In the genomic region with DNA sequence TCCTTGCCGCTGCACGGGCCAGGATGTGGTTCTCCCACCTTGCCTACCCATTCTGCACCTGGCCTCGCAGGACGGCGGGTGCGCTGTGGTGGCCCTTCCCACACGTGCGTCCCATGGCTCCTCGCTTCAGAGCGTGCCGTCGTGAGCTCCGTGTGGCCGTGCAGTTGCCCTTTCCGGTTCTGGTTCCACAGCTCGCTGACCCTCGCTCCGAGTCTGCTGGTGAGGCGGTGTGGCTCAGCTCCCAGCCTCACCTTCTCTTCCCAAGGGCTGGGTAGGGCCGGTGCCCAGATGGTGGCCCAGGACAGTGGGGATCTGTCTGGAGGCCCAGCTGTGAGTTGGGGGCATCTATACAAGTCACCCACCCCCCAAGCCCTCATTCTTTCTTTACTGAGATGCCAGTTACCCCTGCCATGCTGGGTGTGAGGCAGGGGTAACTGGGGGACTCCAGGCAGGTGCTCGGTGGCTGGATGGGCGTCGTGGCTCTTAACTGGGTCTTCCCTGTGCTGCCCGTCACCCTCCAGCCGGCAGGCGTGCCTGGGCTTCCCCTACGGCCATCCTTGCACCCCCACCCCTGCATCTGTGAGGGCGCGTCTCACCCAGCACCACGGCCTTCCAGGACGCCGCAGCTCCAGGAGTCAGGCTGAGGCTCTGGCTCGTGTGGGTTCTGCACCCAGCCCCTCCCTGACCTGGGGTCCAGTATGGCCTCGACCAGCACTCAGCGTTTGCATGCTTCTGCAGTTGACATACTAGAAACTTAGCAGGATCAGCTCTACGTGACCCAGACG, we compare ENCODE assay signal across 24 cellular contexts.
A peak's percentile ranks its signal among the peaks of the same experiment; 100 is the strongest.
DNase-seq lines count a peak whose midpoint lies in the region; ATAC-seq, FAIRE-seq and TF ChIP-seq lines count a peak whose summit lies in the region.
"Had no signal": no experiment of that assay in that cellular context is flagged by ENCODE, and none has a peak within 500 bp of the region (broad histone marks: within the 10 kb centered on the region; RNA-seq: fewer than 3 reads in every experiment).

No MANE protein-coding gene starts in this region.

- no peak overlapping the region for H2AFZ ChIP-seq in GM23338
- H2AFZ ChIP-seq in H9 (ENCODE audit: low read length): no peak overlapping the region
- no peak overlapping the region for H2AFZ ChIP-seq in H1 (ENCODE audit: low read length)
- no peak overlapping the region for H2AFZ ChIP-seq in neuronal stem cell (ENCODE audit: low read length)

- ATAC-seq in GM23338: no peak
- no peak for ATAC-seq in T-helper 17 cell
- no peak for ATAC-seq in GM19328 (IDR thresholded peaks at IDR 0.05; ENCODE audit: unreplicated experiment)
- ATAC-seq: K562 had no signal

- H2BK12ac ChIP-seq in H9 (ENCODE audit: insufficient read length, low read depth, low read length) (no peak overlapping the region), H1 (ENCODE audit: low read depth, low read length) (no peak overlapping the region), neuronal stem cell (ENCODE audit: low read length) (no peak overlapping the region)

- DNase-seq in GM23338 (ENCODE audit: low spot score) (no peak), H9 (no peak), H1 (ENCODE audit: low read depth in 1 of 2, low spot score in 2 of 2) (no peak), neuronal stem cell (ENCODE audit: low spot score) (no peak), T-helper 17 cell (no peak), activated gamma-delta T cell (lab: John Stamatoyannopoulos, UW) (no peak)
- DNase-seq: ACHN; BE2C; C1 segment of cervical spinal cord; CD4-positive, CD25-positive, alpha-beta regulatory T cell; CD8-positive, alpha-beta memory T cell; COR-L47; DMS 273 treated with DMSO at 0.1 percent for 48 hours; DMS53; DND-41; EL; HCEC 1CT; IMR-90 had no signal

- H3K23ac ChIP-seq in H9 (ENCODE audit: insufficient read length, low read depth, low read length) (no peak overlapping the region), H1 (ENCODE audit: insufficient read length) (no peak overlapping the region), neuronal stem cell (ENCODE audit: low read depth, low read length, poor library complexity) (no peak overlapping the region)

- no peak overlapping the region; the same call in 1 of the 2 replicates for H3K14ac ChIP-seq in H9 (ENCODE audit: insufficient read depth, low read length)
- H3K14ac ChIP-seq in H1 (ENCODE audit: insufficient read length): no peak overlapping the region
- H3K14ac ChIP-seq in neuronal stem cell (ENCODE audit: low read length): no peak overlapping the region

- H3K9me3 Mint-ChIP-seq in GM23338 (no peaks in the 10 kb centered on the region; the same call in 2 of the 3 replicates), H9 (no peaks in the 10 kb centered on the region)
- H3K9me3 Mint-ChIP-seq: CD4-positive, CD25-positive, alpha-beta regulatory T cell; CD8-positive, alpha-beta memory T cell had no signal

- no peaks in the 10 kb centered on the region for H3K79me2 ChIP-seq in GM23338 (replicated peaks; ENCODE audit: insufficient read depth)
- no peaks in the 10 kb centered on the region for H3K79me2 ChIP-seq in H9 (ENCODE audit: insufficient read depth, low read length)
- peaks cover 0 to 5% of the 10 kb centered on the region in 2 experiments; a peak in 1 of 4 replicates for H3K79me2 ChIP-seq in H1 (ENCODE audit: control insufficient read depth in 1 of 2, insufficient read depth in 2 of 2, low read length in 2 of 2)

- no peaks in the 10 kb centered on the region for H3K9me2 ChIP-seq in GM23338 (ENCODE audit: insufficient read depth)

- no peak overlapping the region for H2BK120ac ChIP-seq in H9 (ENCODE audit: low read depth, low read length, poor library complexity, severe bottlenecking)
- H2BK120ac ChIP-seq in H1 (replicated peaks; ENCODE audit: low read depth, low read length): no peak overlapping the region
- H2BK120ac ChIP-seq in neuronal stem cell (ENCODE audit: low read depth, low read length): no peak overlapping the region

- H3K4me1 ChIP-seq in GM23338 (ENCODE audit: insufficient read depth) (no peaks in the 10 kb centered on the region), H9 (ENCODE audit: insufficient read depth, low read length) (no peaks in the 10 kb centered on the region), H1 (replicated peaks in 1 of 4; ENCODE audit: control insufficient read depth in 3 of 4, insufficient read depth in 4 of 4, low read length in 3 of 4) (no peaks in the 10 kb centered on the region; a peak in 1 of 7 replicates), neuronal stem cell (ENCODE audit: control insufficient read depth in 2 of 2, insufficient read depth in 1 of 2, low read depth in 1 of 2, low read length in 2 of 2) (peaks cover 0 to 10% of the 10 kb centered on the region in 2 donors)
- H3K4me1 ChIP-seq: BE2C had no signal

- POLR2A ChIA-PET in H1 (lab: Charles Lee; ENCODE audit: partially characterized antibody): no interaction called here

- H3K27ac Mint-ChIP-seq in GM23338: peak overlapping the region; percentile 57; the same call in 1 of the 2 replicates
- H3K27ac Mint-ChIP-seq in H9: peak overlapping the region in 2 of 3 experiments; percentile 69 to 74; a peak in 3 of 7 replicates
- no peak overlapping the region for H3K27ac Mint-ChIP-seq in T-helper 17 cell
- H3K27ac Mint-ChIP-seq: CD4-positive, CD25-positive, alpha-beta regulatory T cell; CD8-positive, alpha-beta memory T cell had no signal

- H4K20me1 ChIP-seq in GM23338 (replicated peaks; ENCODE audit: insufficient read depth): no peaks in the 10 kb centered on the region; the same call in 1 of the 2 replicates
- no peaks in the 10 kb centered on the region for H4K20me1 ChIP-seq in H9 (ENCODE audit: control insufficient read depth, insufficient read depth, insufficient read length)
- H4K20me1 ChIP-seq in H1 (replicated peaks in 1 of 2; ENCODE audit: control insufficient read depth in 1 of 2, insufficient read depth in 2 of 2, low read length in 2 of 2): peaks cover 4 to 15% of the 10 kb centered on the region in 2 experiments

- no CpG with 5 or more reads among the region's 37 CpGs for WGBS in H9 (ENCODE audit: extremely low coverage, insufficient read length, low lambda C conversion rate)
- WGBS in H1 (ENCODE audit: extremely low coverage in 1 of 2, insufficient coverage in 1 of 2, insufficient read length in 1 of 2, insufficient replicate concordance in 2 of 2, low coverage in 1 of 2, low lambda C conversion rate in 2 of 2, missing lambda C conversion rate in 1 of 2), 2 experiments: 87% methylated on average over 33 of the region's 37 CpGs; no CpG with 5 or more reads in 1 of the 2 experiments
- no CpG with 5 or more reads among the region's 37 CpGs for WGBS in neuronal stem cell (ENCODE audit: extremely low coverage in 2 of 2, insufficient read length in 2 of 2, insufficient replicate concordance in 1 of 2), 2 donors

- no peak overlapping the region for H2BK5ac ChIP-seq in H9 (ENCODE audit: insufficient read length, low read length)
- 0 out of 2 replicates have a peak overlapping the region, but pooled peaks have one; percentile 32 for H2BK5ac ChIP-seq in H1 (ENCODE audit: low read depth, low read length)
- H2BK5ac ChIP-seq in neuronal stem cell (ENCODE audit: low read length): no peak overlapping the region

- TF ChIP-seq RAD21 in H1 (IDR thresholded peaks at IDR 0.05 in 1 of 2, conservative IDR thresholded peaks at IDR 0.05 in 1 of 2; ENCODE audit: low read depth in 2 of 2, low read length in 2 of 2): no peak

- H3K27me3 ChIP-seq in GM23338 (ENCODE audit: insufficient read depth) (no peaks in the 10 kb centered on the region), H9 (ENCODE audit: insufficient read depth, low read length) (no peaks in the 10 kb centered on the region), H1 (replicated peaks in 1 of 4; ENCODE audit: control insufficient read depth in 3 of 4, extremely low read depth in 1 of 4, insufficient read depth in 3 of 4, low read length in 3 of 4) (no peaks in the 10 kb centered on the region), neuronal stem cell (ENCODE audit: control insufficient read depth in 3 of 3, insufficient read depth in 3 of 3, low read depth in 1 of 3, low read length in 3 of 3) (peaks cover 0 to 6% (median 0%) of the 10 kb centered on the region in 3 experiments)
- H3K27me3 ChIP-seq: BE2C had no signal

- H3K56ac ChIP-seq in H9 (ENCODE audit: insufficient read length, low read depth, low read length): no peak overlapping the region
- no peak overlapping the region for H3K56ac ChIP-seq in H1 (replicated peaks; ENCODE audit: insufficient read length, low read depth, low read length)

- H3K4me2 ChIP-seq in GM23338: no peak overlapping the region
- H3K4me2 ChIP-seq in H9 (ENCODE audit: insufficient read depth, insufficient read length, low read length): no peak overlapping the region
- H3K4me2 ChIP-seq in H1 (ENCODE audit: insufficient read depth in 1 of 2, low read depth in 2 of 2, low read length in 2 of 2): no peak overlapping the region
- no peak overlapping the region for H3K4me2 ChIP-seq in neuronal stem cell (ENCODE audit: insufficient read depth, low read length, poor library complexity, severe bottlenecking)

- no peak for FAIRE-seq in H1 (lab: Jason Lieb, UNC)
- FAIRE-seq: A204.1, GM12891, GM18507, K562 had no signal

- H3K4ac ChIP-seq in H9 (ENCODE audit: low read depth, low read length) (no peak overlapping the region), H1 (replicated peaks; ENCODE audit: insufficient read length, low read depth, low read length) (no peak overlapping the region), neuronal stem cell (ENCODE audit: low read length) (peak overlapping the region; percentile 2)

- H3K18ac ChIP-seq in H9 (ENCODE audit: insufficient read length, low read depth, low read length) (no peak overlapping the region), H1 (ENCODE audit: extremely low read depth, low read length) (no peak overlapping the region), neuronal stem cell (ENCODE audit: low read length) (peak overlapping the region; percentile 69)

- H3K79me1 ChIP-seq in H9 (ENCODE audit: insufficient read depth, low read depth, low read length, poor library complexity, severe bottlenecking): no peaks in the 10 kb centered on the region
- peaks cover 3% of the 10 kb centered on the region for H3K79me1 ChIP-seq in H1 (ENCODE audit: low read depth, low read length)
- peaks cover 7% of the 10 kb centered on the region for H3K79me1 ChIP-seq in neuronal stem cell (ENCODE audit: low read depth, low read length)

- TF ChIP-seq CTCF in GM23338 (conservative IDR thresholded peaks at IDR 0.05; ENCODE audit: low read depth in 2 of 2): no peak
- no peak for TF ChIP-seq CTCF in H9 (conservative IDR thresholded peaks at IDR 0.05)
- TF ChIP-seq CTCF in H1 (IDR thresholded peaks at IDR 0.05; ENCODE audit: control extremely low read depth in 1 of 3, insufficient read depth in 1 of 3, low read depth in 1 of 3, low read length in 3 of 3): no peak

- no peak overlapping the region for H2AK5ac ChIP-seq in H9 (ENCODE audit: insufficient read length, low read length)
- no peak overlapping the region for H2AK5ac ChIP-seq in H1 (ENCODE audit: low read depth, low read length)
- H2AK5ac ChIP-seq in neuronal stem cell (ENCODE audit: low read depth, low read length): peak overlapping the region; percentile 42

- no peak overlapping the region for H3K4me3 Mint-ChIP-seq in GM23338
- no peak overlapping the region for H3K4me3 Mint-ChIP-seq in H9
- H3K4me3 Mint-ChIP-seq in T-helper 17 cell: no peak overlapping the region
- H3K4me3 Mint-ChIP-seq: CD4-positive, CD25-positive, alpha-beta regulatory T cell; CD8-positive, alpha-beta memory T cell had no signal

- H3K36me3 Mint-ChIP-seq in GM23338 (ENCODE audit: low read depth) (no peaks in the 10 kb centered on the region), H9 (ENCODE audit: insufficient read depth in 1 of 3, low read depth in 3 of 3) (no peaks in the 10 kb centered on the region; a peak in 1 of 7 replicates), T-helper 17 cell (ENCODE audit: low read depth) (peaks cover 6% of the 10 kb centered on the region)
- H3K36me3 Mint-ChIP-seq: CD4-positive, CD25-positive, alpha-beta regulatory T cell had no signal

- H3K4me3 ChIP-seq in GM23338: no peak overlapping the region
- no peak overlapping the region for H3K4me3 ChIP-seq in H1 (ENCODE audit: extremely low read depth in 1 of 4, insufficient read depth in 2 of 4, low read depth in 3 of 4, low read length in 4 of 4)
- H3K4me3 ChIP-seq in neuronal stem cell (ENCODE audit: low read length in 2 of 2): peak overlapping the region in 1 of 2 donors; percentile 49
- H3K4me3 ChIP-seq: K562 had no signal

- no peak overlapping the region for H3T11ph ChIP-seq in H9 (ENCODE audit: low read length)

- no peak overlapping the region for H4K8ac ChIP-seq in H9 (replicated peaks; ENCODE audit: insufficient read length, low read depth, low read length)
- H4K8ac ChIP-seq in H1 (ENCODE audit: extremely low read depth, insufficient read depth, low read length): 0 out of 2 replicates have a peak overlapping the region, but pooled peaks have one; percentile 41
- H4K8ac ChIP-seq in neuronal stem cell (ENCODE audit: low read depth, low read length): no peak overlapping the region

- H3K9me3 ChIP-seq in H9 (ENCODE audit: control insufficient read depth, low read depth, low read length) (no peaks in the 10 kb centered on the region), H1 (ENCODE audit: insufficient read depth in 2 of 2, low read depth in 1 of 2, low read length in 1 of 2) (no peaks in the 10 kb centered on the region), neuronal stem cell (replicated peaks in 1 of 2; ENCODE audit: control insufficient read depth in 2 of 2, insufficient read depth in 1 of 2, low read depth in 1 of 2, low read length in 2 of 2) (peaks cover 0 to 6% of the 10 kb centered on the region in 2 donors), T-helper 17 cell (ENCODE audit: control insufficient read depth, low read length, poor library complexity, severe bottlenecking) (no peaks in the 10 kb centered on the region)
- H3K9me3 ChIP-seq: BE2C had no signal

- TF ChIP-seq POLR2A in H1 (IDR thresholded peaks at IDR 0.05; ENCODE audit: control extremely low read depth in 1 of 2, low read depth in 2 of 2, low read length in 2 of 2): no peak

- no peak for TF ChIP-seq EP300 in H1 (IDR thresholded peaks at IDR 0.05; ENCODE audit: borderline replicate concordance in 1 of 2, low read depth in 2 of 2, low read length in 2 of 2)

- H3K27me3 Mint-ChIP-seq in GM23338 (ENCODE audit: insufficient read depth, low read depth, poor library complexity) (peaks cover 9% of the 10 kb centered on the region), H9 (ENCODE audit: low read depth) (no peaks in the 10 kb centered on the region), T-helper 17 cell (no peaks in the 10 kb centered on the region)
- H3K27me3 Mint-ChIP-seq: CD4-positive, CD25-positive, alpha-beta regulatory T cell had no signal

- no peak overlapping the region for H3K9ac ChIP-seq in H9 (ENCODE audit: extremely low read depth, insufficient read length, low read length)
- no peak overlapping the region for H3K9ac ChIP-seq in H1 (replicated peaks in 1 of 4; ENCODE audit: extremely low read depth in 1 of 4, low read depth in 3 of 4, low read length in 3 of 4)
- no peak overlapping the region for H3K9ac ChIP-seq in neuronal stem cell (ENCODE audit: low read depth, low read length, poor library complexity)

- H3K4me1 Mint-ChIP-seq in GM23338 (peaks cover 4% of the 10 kb centered on the region; the same call in 1 of the 3 replicates), H9 (peaks cover 4% of the 10 kb centered on the region in 2 experiments; a peak in 2 of 4 replicates), T-helper 17 cell (peaks cover 9% of the 10 kb centered on the region)

- H3K36me3 ChIP-seq in GM23338 (ENCODE audit: insufficient read depth): no peaks in the 10 kb centered on the region
- peaks cover 0 to 11% (median 3%) of the 10 kb centered on the region in 4 experiments; a peak in 2 of 8 replicates for H3K36me3 ChIP-seq in H1 (ENCODE audit: control insufficient read depth in 2 of 4, insufficient read depth in 4 of 4, low read length in 3 of 4)
- H3K36me3 ChIP-seq in neuronal stem cell (replicated peaks in 1 of 2; ENCODE audit: control insufficient read depth in 2 of 2, insufficient read depth in 2 of 2, low read length in 2 of 2): peaks cover 0 to 6% of the 10 kb centered on the region in 2 donors
- H3K36me3 ChIP-seq: BE2C had no signal

- H4K5ac ChIP-seq in H9 (ENCODE audit: insufficient read length, low read depth, low read length) (no peak overlapping the region), H1 (ENCODE audit: insufficient read length, low read depth, low read length) (no peak overlapping the region)

- CTCF ChIA-PET in H1 (lab: Charles Lee; ENCODE audit: partially characterized antibody): interaction anchor here (0.9 to 1.1 kb wide), 2 partner anchors 17 to 63 kb away, joined by 3 read pairs; no protein-coding TSS in a partner anchor

- H3K27ac ChIP-seq in GM23338 (ENCODE audit: low read depth) (no peak overlapping the region), H9 (ENCODE audit: insufficient read length, low read depth, low read length) (no peak overlapping the region), H1 (ENCODE audit: low read depth, low read length) (no peak overlapping the region), neuronal stem cell (replicated peaks; ENCODE audit: low read length) (no peak overlapping the region)
- H3K27ac ChIP-seq: HL-60 had no signal

- H3K23me2 ChIP-seq in H9 (ENCODE audit: insufficient read length, low read depth, low read length, poor library complexity, severe bottlenecking) (no peaks in the 10 kb centered on the region), H1 (ENCODE audit: low read depth, low read length) (peaks cover 10% of the 10 kb centered on the region; the same call in 1 of the 2 replicates)

- no peak overlapping the region for H2BK20ac ChIP-seq in H9 (ENCODE audit: low read depth, low read length, poor library complexity, severe bottlenecking)
- H2BK20ac ChIP-seq in H1 (ENCODE audit: low read length): no peak overlapping the region

- H4K91ac ChIP-seq in H9 (ENCODE audit: insufficient read length, low read depth, low read length): no peak overlapping the region
- H4K91ac ChIP-seq in H1 (replicated peaks; ENCODE audit: insufficient read length, low read length): no peak overlapping the region
- H4K91ac ChIP-seq in neuronal stem cell (ENCODE audit: low read depth, low read length, poor library complexity): no peak overlapping the region

- no peaks in the 10 kb centered on the region for H3F3A ChIP-seq in GM23338 (replicated peaks; ENCODE audit: low read depth)

- no peak overlapping the region for H2BK15ac ChIP-seq in H9 (ENCODE audit: low read depth, low read length)
- no peak overlapping the region for H2BK15ac ChIP-seq in H1 (ENCODE audit: low read length)
- H2BK15ac ChIP-seq in neuronal stem cell (ENCODE audit: low read length): peak overlapping the region; percentile 77
